In the genomic region with DNA sequence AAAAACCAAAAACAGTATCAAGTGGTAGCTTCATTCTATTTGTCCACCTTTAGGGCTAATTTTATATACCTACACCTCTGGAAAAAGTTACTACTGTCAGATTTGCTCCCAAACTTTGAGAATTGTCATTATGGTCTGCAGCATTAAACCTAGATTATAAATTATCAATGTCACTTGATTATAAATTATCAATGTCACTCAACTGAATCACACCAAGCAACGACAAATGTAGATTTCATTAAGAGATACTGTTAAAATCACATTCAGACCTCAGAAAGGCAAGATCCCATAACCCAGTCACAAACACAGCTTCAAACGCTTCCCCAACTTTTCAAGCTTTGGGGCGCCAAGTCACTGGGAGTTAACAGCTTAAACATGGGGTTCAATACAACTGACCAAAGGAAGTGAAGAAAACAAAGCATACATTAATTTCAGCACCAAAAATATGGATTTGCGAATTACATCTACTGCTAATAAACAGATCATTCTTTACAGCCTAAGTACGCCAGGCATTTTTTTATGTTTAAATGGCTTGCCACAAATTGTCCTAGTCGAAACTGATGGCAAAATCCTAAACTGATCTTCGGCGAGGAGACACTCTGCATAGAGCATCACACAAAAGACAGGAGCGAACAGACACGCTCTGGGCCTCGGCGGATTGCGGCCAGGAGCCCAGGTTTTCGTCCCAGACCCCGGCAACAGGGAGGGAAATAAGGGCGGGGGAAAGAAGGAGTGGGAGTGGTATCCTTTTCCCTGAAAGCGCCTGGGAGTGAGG, we compare ENCODE assay signal across 8 cellular contexts. TPM values are rescaled to one million over a fixed set of nuclear protein-coding genes. Genes with fewer than 3 reads are reported as not detected.
DNase-seq lines count a peak whose midpoint lies in the region; ATAC-seq, FAIRE-seq and TF ChIP-seq lines count a peak whose summit lies in the region.

No MANE protein-coding gene starts in this region.

- FAIRE-seq in endothelial cell of umbilical vein (lab: Jason Lieb, UNC) = peak; percentile 66

- peaks cover 65% of the 10 kb centered on the region for H3K4me1 Mint-ChIP-seq in activated CD4-positive, alpha-beta T cell treated with anti-CD3 and anti-CD28 coated beads for 36 hours
- H3K4me1 Mint-ChIP-seq in natural killer cell treated with Interleukin-12 subunit alpha and Interleukin-12 subunit beta and Interleukin-15 and Interleukin-18, amount 100 ng/mL, for 72 hours (ENCODE audit: low read depth in 2 of 2) = peaks cover 39 to 52% of the 10 kb centered on the region in 2 donors

- H4K20me1 ChIP-seq in PC-9 (ENCODE audit: insufficient read depth) (peaks cover 31% of the 10 kb centered on the region), endothelial cell of umbilical vein (replicated peaks; ENCODE audit: control insufficient read depth, extremely low read depth, insufficient read depth, low read length) (no peaks in the 10 kb centered on the region)

- H3K79me2 ChIP-seq in PC-9 (ENCODE audit: low read depth) (peaks cover 59% of the 10 kb centered on the region), endothelial cell of umbilical vein (ENCODE audit: control insufficient read depth, insufficient read depth, low read length) (peaks cover 55% of the 10 kb centered on the region)

- H3K27me3 ChIP-seq in PC-9 (ENCODE audit: insufficient read depth, low read depth) (no peaks in the 10 kb centered on the region), endothelial cell of umbilical vein (ENCODE audit: control insufficient read depth in 2 of 2, insufficient read depth in 2 of 2, low read length in 2 of 2) (no peaks in the 10 kb centered on the region)

- TF ChIP-seq CTCF in PC-9 (conservative IDR thresholded peaks at IDR 0.05) = no peak
- TF ChIP-seq CTCF in endothelial cell of umbilical vein (IDR thresholded peaks at IDR 0.05; ENCODE audit: extremely low read depth in 1 of 2, insufficient read depth in 1 of 2, low read depth in 1 of 2, low read length in 2 of 2) = no peak

- no peaks in the 10 kb centered on the region for H3K9me2 ChIP-seq in PC-9 (ENCODE audit: insufficient read depth)

- peaks cover 9% of the 10 kb centered on the region for H3K36me3 Mint-ChIP-seq in activated CD4-positive, alpha-beta T cell treated with anti-CD3 and anti-CD28 coated beads for 36 hours (ENCODE audit: low read depth)
- peaks cover 5% of the 10 kb centered on the region for H3K36me3 Mint-ChIP-seq in natural killer cell treated with Interleukin-12 subunit alpha and Interleukin-12 subunit beta and Interleukin-15 and Interleukin-18, amount 100 ng/mL, for 72 hours

- POLR2A ChIA-PET in activated CD4-positive, alpha-beta T cell treated with anti-CD3 and anti-CD28 coated beads for 36 hours (lab: Charles Lee) = interaction anchor here (0.6 to 2.5 kb wide), 2 partner anchors 14 to 61 kb away, joined by 4 to 12 read pairs; a partner anchor contains a TSS
- POLR2A ChIA-PET in PC-9 (lab: Charles Lee; ENCODE audit: unreplicated experiment) = interaction anchor here (0.5 to 0.7 kb wide), 5 partner anchors 10 to 1571 kb away, joined by 3 to 6 read pairs (median 5); no protein-coding TSS in a partner anchor
- POLR2A ChIA-PET in endothelial cell of umbilical vein (lab: Charles Lee) = interaction anchor here (0.7 to 1.2 kb wide), 2 partner anchors 13 to 445 kb away, joined by 3 to 14 read pairs; no protein-coding TSS in a partner anchor

- no peaks in the 10 kb centered on the region for H3K27me3 Mint-ChIP-seq in activated CD4-positive, alpha-beta T cell treated with anti-CD3 and anti-CD28 coated beads for 36 hours
- H3K27me3 Mint-ChIP-seq in natural killer cell treated with Interleukin-12 subunit alpha and Interleukin-12 subunit beta and Interleukin-15 and Interleukin-18, amount 100 ng/mL, for 72 hours = no peaks in the 10 kb centered on the region

- H3K27ac Mint-ChIP-seq in activated CD4-positive, alpha-beta T cell treated with anti-CD3 and anti-CD28 coated beads for 36 hours = peak overlapping the region; percentile 90
- peak overlapping the region; percentile 90 to 99 for H3K27ac Mint-ChIP-seq in natural killer cell treated with Interleukin-12 subunit alpha and Interleukin-12 subunit beta and Interleukin-15 and Interleukin-18, amount 100 ng/mL, for 72 hours

- no peaks in the 10 kb centered on the region for H3K9me3 ChIP-seq in PC-9 (ENCODE audit: insufficient read depth, low read depth)
- no peaks in the 10 kb centered on the region for H3K9me3 ChIP-seq in endothelial cell of umbilical vein (replicated peaks; ENCODE audit: control insufficient read depth, insufficient read depth, low read length)

- no peak for ATAC-seq in activated CD4-positive, alpha-beta T cell treated with anti-CD3 and anti-CD28 coated beads for 36 hours
- no peak for ATAC-seq in natural killer cell treated with Interleukin-12 subunit alpha and Interleukin-12 subunit beta and Interleukin-15 and Interleukin-18, amount 100 ng/mL, for 72 hours
- no peak for ATAC-seq in GM19397 (IDR thresholded peaks at IDR 0.05; ENCODE audit: unreplicated experiment)

- H3K4me2 ChIP-seq in PC-9 (peak overlapping the region; percentile 100), endothelial cell of umbilical vein (ENCODE audit: insufficient read depth, low read length) (peak overlapping the region; percentile 95)

- intact Hi-C loops in activated CD4-positive, alpha-beta T cell treated with anti-CD3 and anti-CD28 coated beads for 36 hours (cut with DNase I, micrococcal nuclease) = loop anchor here (2.0 to 5.0 kb wide), 3 partner anchors 61 to 309 kb away; a partner anchor contains a TSS
- intact Hi-C loops in PC-9 (cut with micrococcal nuclease; ENCODE audit: unreplicated experiment) = loop anchor here (5.0 to 10.0 kb wide), 3 partner anchors 121 to 241 kb away; no protein-coding TSS in a partner anchor
- intact Hi-C loops in endothelial cell of umbilical vein (cut with micrococcal nuclease) = loop anchor here (2.0 to 5.0 kb wide), 3 partner anchors 104 to 309 kb away; a partner anchor contains a TSS

- CTCF ChIA-PET in activated CD4-positive, alpha-beta T cell treated with anti-CD3 and anti-CD28 coated beads for 36 hours (lab: Charles Lee) = interaction anchor here (0.5 to 1.2 kb wide), 2 partner anchors 30 to 1042 kb away, joined by 3 read pairs; a partner anchor contains a TSS
- CTCF ChIA-PET in PC-9 (lab: Charles Lee) = interaction anchor here (0.6 kb wide), 1 partner anchor 948 kb away, joined by 6 read pairs; no protein-coding TSS in a partner anchor
- CTCF ChIA-PET in endothelial cell of umbilical vein (lab: Charles Lee) = interaction anchor here (0.8 to 1.1 kb wide), 3 partner anchors 13 to 62 kb away, joined by 3 to 4 read pairs (median 4); no protein-coding TSS in a partner anchor

- H3K4me1 ChIP-seq in PC-9 (replicated peaks; ENCODE audit: insufficient read depth) = peaks cover 41% of the 10 kb centered on the region
- peaks cover 31% of the 10 kb centered on the region for H3K4me1 ChIP-seq in endothelial cell of umbilical vein (ENCODE audit: control insufficient read depth, extremely low read depth, insufficient read depth, low read length)

- BruUV-seq in PC-9 (replicated peaks; lab: Mats Ljungman, UMichigan) (no TSS peak), endothelial cell of umbilical vein (replicated peaks; lab: Mats Ljungman, UMichigan) (TSS peak; percentile 38)

- H3K27ac ChIP-seq in PC-9 = peak overlapping the region; percentile 69
- peak overlapping the region; percentile 66 for H3K27ac ChIP-seq in endothelial cell of umbilical vein (ENCODE audit: insufficient read depth, low read depth, low read length)

- no peak for DNase-seq in activated CD4-positive, alpha-beta T cell treated with anti-CD3 and anti-CD28 coated beads for 36 hours
- no peak for DNase-seq in activated CD4-positive, alpha-beta T cell treated with anti-CD3 and anti-CD28 coated beads for 48 hours
- DNase-seq in PC-9 (no peak), endothelial cell of umbilical vein (ENCODE audit: low read depth, low spot score) (no peak), cerebellar nuclear complex (lab: John Stamatoyannopoulos, UW) (no peak), DMS153 (lab: John Stamatoyannopoulos, UW) (no peak)
- DNase-seq in natural killer cell treated with Interleukin-12 subunit alpha and Interleukin-12 subunit beta and Interleukin-15 and Interleukin-18, amount 100 ng/mL, for 72 hours (ENCODE audit: low spot score) = no peak

- H3K9me3 Mint-ChIP-seq in activated CD4-positive, alpha-beta T cell treated with anti-CD3 and anti-CD28 coated beads for 36 hours (ENCODE audit: low read depth) = no peaks in the 10 kb centered on the region
- no peaks in the 10 kb centered on the region for H3K9me3 Mint-ChIP-seq in natural killer cell treated with Interleukin-12 subunit alpha and Interleukin-12 subunit beta and Interleukin-15 and Interleukin-18, amount 100 ng/mL, for 72 hours

- H3K36me3 ChIP-seq in PC-9 (ENCODE audit: low read depth) (no peaks in the 10 kb centered on the region), endothelial cell of umbilical vein (ENCODE audit: control insufficient read depth in 2 of 2, extremely low read depth in 1 of 2, insufficient read depth in 2 of 2, low read length in 2 of 2) (no peaks in the 10 kb centered on the region)

- H3K9ac ChIP-seq in endothelial cell of umbilical vein (replicated peaks; ENCODE audit: extremely low read depth, insufficient read depth, low read length) = peak overlapping the region; percentile 91

- H3K4me3 ChIP-seq in PC-9 (peak overlapping the region; percentile 98), endothelial cell of umbilical vein (replicated peaks in 1 of 3; ENCODE audit: insufficient read depth in 1 of 3, low read depth in 1 of 3, low read length in 3 of 3) (peak overlapping the region; percentile 79 to 86 (median 85))

- peak overlapping the region; percentile 87 for H3K4me3 Mint-ChIP-seq in activated CD4-positive, alpha-beta T cell treated with anti-CD3 and anti-CD28 coated beads for 36 hours
- peak overlapping the region; percentile 98 for H3K4me3 Mint-ChIP-seq in natural killer cell treated with Interleukin-12 subunit alpha and Interleukin-12 subunit beta and Interleukin-15 and Interleukin-18, amount 100 ng/mL, for 72 hours

- H2AFZ ChIP-seq in PC-9 = peak overlapping the region; percentile 99
- H2AFZ ChIP-seq in endothelial cell of umbilical vein (ENCODE audit: low read depth, low read length) = peak overlapping the region; percentile 81

- H3F3A ChIP-seq in PC-9 (ENCODE audit: insufficient read depth, low read depth) = peaks cover 24% of the 10 kb centered on the region; the same call in 1 of the 2 replicates

- H3K9me1 ChIP-seq in endothelial cell of umbilical vein (replicated peaks; ENCODE audit: control insufficient read depth, extremely low read depth, insufficient read depth, low read length) = no peaks in the 10 kb centered on the region

- TF ChIP-seq POLR2A in endothelial cell of umbilical vein (IDR thresholded peaks at IDR 0.05; ENCODE audit: low read depth, low read length) = no peak

- dilution Hi-C loops in endothelial cell of umbilical vein (cut with MboI; ENCODE audit: extremely low pct_ligation_motif_present, low sequenced_read_pairs) = no loop called here

RNA-seq across cellular contexts. Expression of a gene that starts 1.0 kb away (rescaled TPM):
- 10 to 100 TPM; 66.3 to 68.3 TPM for total RNA-seq in activated CD4-positive, alpha-beta T cell treated with anti-CD3 and anti-CD28 coated beads for 36 hours
- total RNA-seq in PC-9 (2021) = 117 TPM in 2 replicates
- 150 and 165 TPM in 2 replicates for total RNA-seq in endothelial cell of umbilical vein
- polyA plus RNA-seq in endothelial cell of umbilical vein = 72.9 and 86.3 TPM in 2 replicates
- polyA plus RNA-seq in endothelial cell of umbilical vein (2011; cell fraction: cytosol; rRNA removed) = 93.4 and 103 TPM in 2 replicates
- 115 and 146 TPM in 2 replicates for polyA plus RNA-seq in endothelial cell of umbilical vein (2011; cell fraction: nucleus; rRNA removed)
- polyA plus RNA-seq in endothelial cell of umbilical vein (2012) = 132 and 142 TPM in 2 replicates
- polyA minus RNA-seq in endothelial cell of umbilical vein = 214 and 233 TPM in 2 replicates
- 28.1 TPM for polyA minus RNA-seq in endothelial cell of umbilical vein (2011; cell fraction: cytosol; rRNA and poly(A)+ RNA removed)
- 98.2 and 141 TPM in 2 replicates for polyA minus RNA-seq in endothelial cell of umbilical vein (2011; cell fraction: nucleus; rRNA and poly(A)+ RNA removed)
- total RNA-seq in natural killer cell treated with Interleukin-12 subunit alpha and Interleukin-12 subunit beta and Interleukin-15 and Interleukin-18, amount 100 ng/mL, for 72 hours = 10 to 100 TPM; 69.6 to 98.9 TPM
